Comparison of ENCODE assay signal across 28 cellular contexts in the genomic region with DNA sequence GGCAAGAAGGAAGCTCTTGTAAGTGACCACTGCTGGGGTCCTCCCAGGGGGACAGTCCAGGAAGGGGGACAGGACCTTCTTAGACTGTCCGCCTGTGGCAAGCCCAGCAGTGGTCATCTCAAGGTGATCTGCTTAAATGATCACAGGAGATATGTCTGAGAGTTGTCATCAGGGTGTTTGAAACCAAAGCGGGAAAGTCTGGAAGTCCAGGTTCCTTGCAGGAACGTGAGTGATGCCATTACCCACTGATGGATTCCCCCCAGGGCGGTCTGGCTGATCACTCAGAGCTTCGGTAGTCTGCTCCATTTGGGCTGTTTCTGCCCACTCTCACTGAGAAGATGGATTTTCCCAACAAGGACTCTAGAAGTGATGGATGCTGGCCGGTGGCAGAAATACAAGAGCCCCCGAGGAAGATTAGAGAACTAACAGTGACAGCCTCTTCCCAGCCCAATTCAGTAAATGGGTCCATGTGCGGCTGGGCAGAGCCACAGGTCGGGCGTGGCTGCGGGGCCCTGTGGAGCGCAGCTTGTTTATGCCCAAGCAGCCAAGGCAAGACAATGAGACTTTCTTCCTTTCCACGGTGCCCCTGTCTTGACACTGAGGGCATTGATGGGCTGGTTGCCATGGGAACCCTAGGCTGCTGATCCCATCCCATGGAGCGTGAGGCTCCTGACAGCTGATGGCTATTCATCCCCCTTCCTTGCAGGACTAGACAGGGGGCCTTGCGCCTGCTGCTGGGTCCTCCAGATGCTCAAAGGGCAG. TPM values are rescaled to one million over a fixed set of nuclear protein-coding genes. Genes with fewer than 3 reads are reported as not detected.
DNase-seq lines count a peak whose midpoint lies in the region; ATAC-seq, FAIRE-seq and TF ChIP-seq lines count a peak whose summit lies in the region.
"Had no signal": no experiment of that assay in that cellular context is flagged by ENCODE, and none has a peak within 500 bp of the region (broad histone marks: within the 10 kb centered on the region; RNA-seq: fewer than 3 reads in every experiment).

No MANE protein-coding gene starts in this region.

- TF ChIP-seq RAD21 in K562 (CRISPR knock-in tag; conservative IDR thresholded peaks at IDR 0.05 in 1 of 2, IDR thresholded peaks at IDR 0.05 in 1 of 2): no peak

- no TSS peak for BruUV-seq in K562 (replicated peaks; lab: Mats Ljungman, UMichigan)

- no peaks in the 10 kb centered on the region for H3K9me1 ChIP-seq in K562 (ENCODE audit: control insufficient read depth, insufficient read depth, low read length)

- H2AFZ ChIP-seq in K562 (ENCODE audit: low read depth, low read length): no peak overlapping the region

- no peak for FAIRE-seq in K562 (lab: Jason Lieb, UNC)
- FAIRE-seq: GM12878, small intestine had no signal

- no peak overlapping the region for H3K4me2 ChIP-seq in K562 (ENCODE audit: insufficient read depth, low read length)
- H3K4me2 ChIP-seq: SK-N-SH had no signal

- H3K36me3 ChIP-seq in H7 (replicated peaks; ENCODE audit: control insufficient read depth, insufficient read depth, low read length) (no peaks in the 10 kb centered on the region), K562 (ENCODE audit: control insufficient read depth, insufficient read depth, low read length) (peaks cover 11% of the 10 kb centered on the region)

- intact Hi-C loops in K562 (cut with micrococcal nuclease) (no loop called here), posterior cingulate gyrus (cut with DNase I) (loop anchor here (5.0 kb wide), 1 partner anchor 43 kb away; no protein-coding TSS in a partner anchor)

- DNase-seq in H7 (peak; percentile 50), K562 (ENCODE audit: extremely low read depth in 1 of 4, low spot score in 3 of 4) (no peak), posterior cingulate gyrus (peak in 8 of 10 donors; percentile 70 to 97 (median 86)), dedifferentiated amniotic fluid mesenchymal stem cell (ENCODE audit: extremely low spot score) (no peak)
- DNase-seq in activated naive CD8-positive, alpha-beta T cell treated with anti-CD3 and anti-CD28 coated beads, Interleukin-2, amount 50 U/mL, for 24 hours: no peak
- DNase-seq: activated B cell treated with CpG ODN at 0.5 μM for 24 hours; activated CD4-positive, alpha-beta T cell treated with anti-CD3 and anti-CD28 coated beads, Interleukin-2, amount 50 U/mL, for 48 hours; amniotic stem cell; CD8-positive, alpha-beta T cell; central memory CD4-positive, alpha-beta T cell; effector CD4-positive, alpha-beta T cell; H9; heart right ventricle; Kasumi-1; NCI-H1048; NCI-H1930; NK-92 treated with Interleukin-12 subunit alpha and Interleukin-12 subunit beta, amount 100 ng/mL, for 24 hours; SK-N-SH; small intestine; stimulated activated CD4-positive, alpha-beta T cell treated with anti-CD3 and anti-CD28 coated beads, Interleukin-2, amount 100 ng/mL, for 48 hours; stimulated activated naive CD4-positive, alpha-beta T cell treated with Interleukin-2 at 50 U/mL for 16 hours had no signal

- TF ChIP-seq CTCF in K562 (IDR thresholded peaks at IDR 0.05 in 2 of 3, conservative IDR thresholded peaks at IDR 0.05 in 1 of 3; ENCODE audit: insufficient read depth in 2 of 3, low read depth in 1 of 3, low read length in 3 of 3): no peak

- H3K9me3 ChIP-seq in K562 (replicated peaks; ENCODE audit: control insufficient read depth, insufficient read depth, low read depth, low read length): no peaks in the 10 kb centered on the region
- H3K9me3 ChIP-seq: heart right ventricle, SK-N-SH had no signal

- no peak overlapping the region for H3K4me3 Mint-ChIP-seq in activated naive CD8-positive, alpha-beta T cell treated with anti-CD3 and anti-CD28 coated beads, Interleukin-2, amount 50 U/mL, for 24 hours
- H3K4me3 Mint-ChIP-seq: activated B cell treated with CpG ODN at 0.5 μM for 24 hours; CD8-positive, alpha-beta T cell; H9; T-helper 2 cell treated with Interferon-gamma antibody and Interleukin-4, amounts not matched to agents 5 μg/mL and 100 μg/mL, for 36 hours had no signal

- TF ChIP-seq EP300 in K562 (IDR thresholded peaks at IDR 0.05; ENCODE audit: low read length): no peak

- H3K27ac ChIP-seq in K562 (ENCODE audit: extremely low read depth, low read depth, low read length): no peak overlapping the region
- H3K27ac ChIP-seq in layer of hippocampus (ENCODE audit: low read depth, low read length): peak overlapping the region; percentile 91
- H3K27ac ChIP-seq: heart right ventricle had no signal

- ATAC-seq in K562 (no peak), GM18868 (IDR thresholded peaks at IDR 0.05; ENCODE audit: unreplicated experiment) (no peak), GM21529 (IDR thresholded peaks at IDR 0.05; ENCODE audit: unreplicated experiment) (no peak)
- ATAC-seq in activated naive CD8-positive, alpha-beta T cell treated with anti-CD3 and anti-CD28 coated beads, Interleukin-2, amount 50 U/mL, for 24 hours: no peak
- ATAC-seq: CD8-positive, alpha-beta T cell; GM12878; heart right ventricle had no signal

- no peaks in the 10 kb centered on the region for H3K9me3 Mint-ChIP-seq in activated naive CD8-positive, alpha-beta T cell treated with anti-CD3 and anti-CD28 coated beads, Interleukin-2, amount 50 U/mL, for 24 hours
- H3K9me3 Mint-ChIP-seq: activated B cell treated with CpG ODN at 0.5 μM for 24 hours; CD8-positive, alpha-beta T cell; H9; T-helper 2 cell treated with Interferon-gamma antibody and Interleukin-4, amounts not matched to agents 5 μg/mL and 100 μg/mL, for 36 hours had no signal

- peaks cover 16 to 36% of the 10 kb centered on the region in 2 experiments; a peak in 4 of 5 replicates for H3K4me1 ChIP-seq in K562 (replicated peaks in 1 of 2; ENCODE audit: control insufficient read depth in 2 of 2, insufficient read depth in 2 of 2, low read length in 2 of 2)

- H3K27me3 Mint-ChIP-seq in activated naive CD8-positive, alpha-beta T cell treated with anti-CD3 and anti-CD28 coated beads, Interleukin-2, amount 50 U/mL, for 24 hours: peaks cover 2% of the 10 kb centered on the region

- POLR2A ChIA-PET in K562 (lab: Yijun Ruan, JAX): interaction anchor here (0.6 kb wide), 2 partner anchors 59 to 276 kb away, joined by 3 to 5 read pairs; no protein-coding TSS in a partner anchor

- H3K27me3 ChIP-seq in H7 (ENCODE audit: control insufficient read depth, insufficient read depth, low read length) (no peaks in the 10 kb centered on the region), K562 (ENCODE audit: control insufficient read depth in 2 of 2, insufficient read depth in 2 of 2, low read length in 2 of 2) (peaks cover 0 to 23% of the 10 kb centered on the region in 2 experiments; a peak in 1 of 5 replicates), layer of hippocampus (ENCODE audit: control insufficient read depth, insufficient read depth, low read length) (no peaks in the 10 kb centered on the region)
- H3K27me3 ChIP-seq: heart right ventricle had no signal

- 52% methylated on average over 15 of the region's 15 CpGs for WGBS in K562 (ENCODE audit: insufficient coverage, low coverage, missing lambda C conversion rate)

- no peak overlapping the region for H3K4me3 ChIP-seq in H7 (ENCODE audit: insufficient read depth, low read depth, low read length)
- H3K4me3 ChIP-seq in K562: no peak overlapping the region
- H3K4me3 ChIP-seq: GM12878, heart right ventricle, lung had no signal

- H3K9ac ChIP-seq in K562 (ENCODE audit: insufficient read depth in 1 of 2, low read depth in 2 of 2, low read length in 2 of 2): no peak overlapping the region
- H3K9ac ChIP-seq: SK-N-SH had no signal

- no peaks in the 10 kb centered on the region for H3K36me3 Mint-ChIP-seq in activated naive CD8-positive, alpha-beta T cell treated with anti-CD3 and anti-CD28 coated beads, Interleukin-2, amount 50 U/mL, for 24 hours (ENCODE audit: low read depth)
- H3K36me3 Mint-ChIP-seq: CD8-positive, alpha-beta T cell had no signal

- H4K20me1 ChIP-seq in K562 (replicated peaks; ENCODE audit: control insufficient read depth, insufficient read depth, low read length): peaks cover 19% of the 10 kb centered on the region; the same call in 1 of the 2 replicates

- TF ChIP-seq POLR2A in K562 (conservative IDR thresholded peaks at IDR 0.05): no peak

- no peaks in the 10 kb centered on the region for H3K4me1 Mint-ChIP-seq in activated naive CD8-positive, alpha-beta T cell treated with anti-CD3 and anti-CD28 coated beads, Interleukin-2, amount 50 U/mL, for 24 hours
- H3K4me1 Mint-ChIP-seq: activated B cell treated with CpG ODN at 0.5 μM for 24 hours had no signal

- peaks cover 20% of the 10 kb centered on the region; the same call in 2 of the 3 replicates for H3K79me2 ChIP-seq in K562 (ENCODE audit: control insufficient read depth, insufficient read depth, low read length)

- no peak overlapping the region for H3K27ac Mint-ChIP-seq in activated naive CD8-positive, alpha-beta T cell treated with anti-CD3 and anti-CD28 coated beads, Interleukin-2, amount 50 U/mL, for 24 hours
- H3K27ac Mint-ChIP-seq: activated B cell treated with CpG ODN at 0.5 μM for 24 hours; CD8-positive, alpha-beta T cell; progenitor cell of endocrine pancreas; T-helper 2 cell treated with Interferon-gamma antibody and Interleukin-4, amounts not matched to agents 5 μg/mL and 100 μg/mL, for 36 hours had no signal

- in situ Hi-C loops in K562 (cut with MboI): no loop called here

- CTCF ChIA-PET in K562 (lab: Yijun Ruan, JAX; ENCODE audit: low intra/inter-chr PET ratio): no interaction called here

TF ChIP-seq in K562, 482 proteins besides CTCF, POLR2A, EP300 and RAD21 (continues in another document):
- TF ChIP-seq ZKSCAN3 (CRISPR knock-in tag; IDR thresholded peaks at IDR 0.05): no peak
- no peak for TF ChIP-seq GTF2F1 (IDR thresholded peaks at IDR 0.05; ENCODE audit: low read depth, low read length)
- peak; percentile 78 for TF ChIP-seq RFX1 (IDR thresholded peaks at IDR 0.05)

RNA-seq across cellular contexts. Expression of a gene that starts 9.5 kb away (rescaled TPM):
- total RNA-seq in H7 (2014; rRNA removed; shearing (Covaris generic)): 3.9 and 4.7 TPM in 2 replicates
- total RNA-seq in K562 (2011; cell fraction: chromatin; rRNA removed; ENCODE audit: low replicate concordance): 94.9 and 139 TPM in 2 replicates
- total RNA-seq in K562 (2011; cell fraction: nucleolus; rRNA removed): 83.4 and 91.1 TPM in 2 replicates
- 86.1 and 94.3 TPM in 2 replicates for total RNA-seq in K562 (2011; cell fraction: nucleoplasm; rRNA removed)
- total RNA-seq in K562 (2014; rRNA removed): 14.5 and 27.2 TPM in 2 replicates
- total RNA-seq in K562 (2014; rRNA removed; fragmentation: Illumina TruSeq; extraction: Trizol): 13.7 and 14.4 TPM in 2 replicates
- total RNA-seq in K562 (2015; rRNA removed; fragmentation: Illumina TruSeq; extraction: Trizol): 11.2 and 11.8 TPM in 2 replicates
- 17.6 and 18.3 TPM in 2 replicates for total RNA-seq in K562 (2021)
- 32.6 and 36.7 TPM in 2 replicates for polyA plus RNA-seq in K562 (2011; rRNA removed)
- polyA plus RNA-seq in K562 (2011; cell fraction: cytosol; rRNA removed): 23.3 and 26.1 TPM in 2 replicates
- 87.3 and 101 TPM in 2 replicates for polyA plus RNA-seq in K562 (2011; cell fraction: nucleus; rRNA removed)
- polyA plus RNA-seq in K562 (2012): 17.5 and 24.2 TPM in 2 replicates
- polyA plus RNA-seq in K562 (2014; fragmentation: Illumina TruSeq; extraction: Trizol): 17.5 and 20.5 TPM in 2 replicates
- 1 to 10 TPM; 2.2 to 3.4 TPM for polyA plus RNA-seq in K562 (2014; fragmentation: Nextera tagmentation; extraction: Ambion mirVana)
- 19.3 and 20.7 TPM in 2 replicates for polyA plus RNA-seq in K562 (2014; rRNA removed)
- polyA minus RNA-seq in K562 (2011; rRNA and poly(A)+ RNA removed): 24.8 and 36.1 TPM in 2 replicates
- polyA minus RNA-seq in K562 (2011; cell fraction: cytosol; rRNA and poly(A)+ RNA removed): 30.4 and 31.4 TPM in 2 replicates
- polyA minus RNA-seq in K562 (2011; cell fraction: nucleus; rRNA and poly(A)+ RNA removed): 33.4 and 41.8 TPM in 2 replicates

Comparison
In these comparisons a context has a peak if more than half of its experiments do, and no peak if none do; other contexts are left out.
1. DNase-seq: peak in H7 (single experiment) and posterior cingulate gyrus (8 of 10); none in K562 (0 of 4), activated naive CD8-positive, alpha-beta T cell treated with anti-CD3 and anti-CD28 coated beads, Interleukin-2, amount 50 U/mL, for 24 hours (single experiment) and dedifferentiated amniotic fluid mesenchymal stem cell (single experiment).